Comparison of ENCODE assay signal across 1 cellular context in genomic region chr1:191348328-191348727, GRCh38.
TF ChIP-seq lines count a peak whose summit lies in the region.

No MANE protein-coding gene starts in this region.

TF ChIP-seq in GM23338, 12 proteins besides CTCF, POLR2A, EP300 and RAD21 (continued from another document):
- TF ChIP-seq REST (IDR thresholded peaks at IDR 0.05; ENCODE audit: unreplicated experiment) (no peak), ZNF462 (CRISPR knock-in tag; IDR thresholded peaks at IDR 0.05) (no peak), JUNB (IDR thresholded peaks at IDR 0.05; ENCODE audit: unreplicated experiment) (no peak), STAT1 (IDR thresholded peaks at IDR 0.05; ENCODE audit: unreplicated experiment) (no peak), CREB1 (CRISPR knock-in tag; IDR thresholded peaks at IDR 0.05; ENCODE audit: low read depth) (no peak), NANOG (IDR thresholded peaks at IDR 0.05; ENCODE audit: borderline replicate concordance) (no peak), EZH2 (IDR thresholded peaks at IDR 0.05; ENCODE audit: low read depth, unreplicated experiment) (no peak), ETS1 (IDR thresholded peaks at IDR 0.05) (no peak), ZNF331 (CRISPR knock-in tag; IDR thresholded peaks at IDR 0.05; ENCODE audit: low read depth) (no peak)
